Comparison of ENCODE assay signal across 11 cellular contexts in the genomic region with DNA sequence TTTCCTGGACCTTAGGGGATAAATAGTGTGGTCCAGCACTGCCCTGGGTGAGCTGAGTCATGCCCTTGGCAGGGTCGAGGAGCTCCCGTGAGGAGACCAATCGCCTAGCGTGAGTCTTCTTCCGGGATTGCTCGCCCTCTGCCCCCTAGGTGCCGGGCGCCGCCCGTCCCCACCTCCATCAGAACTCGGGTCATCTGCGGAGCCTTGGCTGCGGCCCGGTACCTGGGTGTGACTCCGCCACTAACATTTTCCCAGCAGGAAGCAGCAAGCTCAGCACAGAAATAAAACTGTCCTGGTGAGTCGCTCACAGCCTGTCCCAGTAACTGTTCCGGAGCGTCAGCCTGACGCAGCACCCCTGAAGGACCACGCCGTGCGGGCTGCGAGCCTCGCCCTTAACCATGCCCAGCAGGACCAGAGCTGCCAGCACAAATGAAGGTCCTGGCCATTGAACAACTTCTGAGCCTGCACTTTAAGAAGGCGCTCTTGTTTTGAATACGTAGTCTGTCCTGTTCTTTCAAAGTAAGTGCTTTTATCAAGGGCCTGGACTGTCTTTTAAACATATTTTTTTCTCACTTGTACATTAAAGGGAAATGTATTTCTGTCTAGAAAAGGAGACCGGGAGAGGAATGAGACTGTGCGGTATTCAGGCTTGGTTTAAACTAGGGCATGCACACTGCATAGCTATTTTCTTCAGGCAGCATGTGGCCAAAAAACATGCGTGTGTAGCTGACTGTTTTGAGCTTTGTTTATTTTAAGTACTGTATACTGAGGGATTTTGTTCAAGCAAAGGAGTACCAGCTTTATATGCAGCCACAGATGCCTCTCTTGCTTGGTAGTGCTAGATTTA.
DNase-seq lines count a peak whose midpoint lies in the region; ATAC-seq, FAIRE-seq and TF ChIP-seq lines count a peak whose summit lies in the region.
"Had no signal": no experiment of that assay in that cellular context is flagged by ENCODE, and none has a peak within 500 bp of the region (broad histone marks: within the 10 kb centered on the region; RNA-seq: fewer than 3 reads in every experiment).

No MANE protein-coding gene starts in this region.

- ATAC-seq in HG03565 (IDR thresholded peaks at IDR 0.05; ENCODE audit: unreplicated experiment): no peak
- no peak for ATAC-seq in HG03442 (IDR thresholded peaks at IDR 0.05; ENCODE audit: unreplicated experiment)

- no peaks in the 10 kb centered on the region for H3K36me3 ChIP-seq in bronchial epithelial cell (ENCODE audit: control insufficient read depth, insufficient read depth, low read length)
- H3K36me3 ChIP-seq in CD8-positive, alpha-beta memory T cell (ENCODE audit: insufficient read depth, low read length): no peaks in the 10 kb centered on the region

- H3K27ac ChIP-seq in CD8-positive, alpha-beta memory T cell (ENCODE audit: low read depth, low read length): no peak overlapping the region

- CTCF ChIA-PET in CD8-positive, alpha-beta memory T cell (lab: Charles Lee): interaction anchor here (1.3 to 1.4 kb wide), 2 partner anchors 9 to 12 kb away, joined by 3 to 6 read pairs; no protein-coding TSS in a partner anchor

- peak; percentile 49 for FAIRE-seq in HTR-8/SVneo (lab: Jason Lieb, UNC)
- FAIRE-seq in bronchial epithelial cell (lab: Jason Lieb, UNC): no peak

- H3K9me3 ChIP-seq in CD8-positive, alpha-beta memory T cell (ENCODE audit: low read length): no peaks in the 10 kb centered on the region

- no peaks in the 10 kb centered on the region for H3K36me3 Mint-ChIP-seq in CD8-positive, alpha-beta memory T cell
- H3K36me3 Mint-ChIP-seq: CD14-positive monocyte had no signal

- POLR2A ChIA-PET in CD8-positive, alpha-beta memory T cell (lab: Charles Lee): no interaction called here

- H3K27me3 Mint-ChIP-seq in CD8-positive, alpha-beta memory T cell: peaks cover 15 to 27% of the 10 kb centered on the region in 2 donors

- TF ChIP-seq CTCF in bronchial epithelial cell (IDR thresholded peaks at IDR 0.05; ENCODE audit: insufficient read depth, low read length, severe bottlenecking): no peak

- H3K4me1 ChIP-seq in CD8-positive, alpha-beta memory T cell (ENCODE audit: insufficient read depth, low read length): no peaks in the 10 kb centered on the region

- no peak overlapping the region for H3K4me3 Mint-ChIP-seq in CD8-positive, alpha-beta memory T cell
- H3K4me3 Mint-ChIP-seq: CD14-positive monocyte, nephron had no signal

- no peak overlapping the region for H3K27ac Mint-ChIP-seq in CD8-positive, alpha-beta memory T cell
- H3K27ac Mint-ChIP-seq: CD14-positive monocyte had no signal

- peaks cover 2% of the 10 kb centered on the region for H3K27me3 ChIP-seq in bronchial epithelial cell (ENCODE audit: control insufficient read depth, insufficient read depth, low read length)
- H3K27me3 ChIP-seq in CD8-positive, alpha-beta memory T cell (ENCODE audit: insufficient read depth, low read length, poor library complexity, severe bottlenecking): no peaks in the 10 kb centered on the region

- no peak overlapping the region for H3K4me3 ChIP-seq in bronchial epithelial cell (ENCODE audit: low read depth, low read length)
- no peak overlapping the region for H3K4me3 ChIP-seq in CD8-positive, alpha-beta memory T cell (ENCODE audit: low read length)

- H3K4me1 Mint-ChIP-seq in CD8-positive, alpha-beta memory T cell: no peaks in the 10 kb centered on the region
- H3K4me1 Mint-ChIP-seq: CD14-positive monocyte, nephron had no signal

- H3K9me3 Mint-ChIP-seq in CD8-positive, alpha-beta memory T cell: peaks cover 0 to 2% (median 0%) of the 10 kb centered on the region in 5 donors
- H3K9me3 Mint-ChIP-seq: CD14-positive monocyte, nephron had no signal

- DNase-seq in AG08395 (ENCODE audit: low spot score): peak; percentile 88
- peak; percentile 42 for DNase-seq in HTR-8/SVneo (ENCODE audit: insufficient read length, low spot score)
- peak; percentile 37 for DNase-seq in bronchial epithelial cell (ENCODE audit: low read depth)
- DNase-seq in mucosa of gallbladder (ENCODE audit: low spot score): peak; percentile 11
- DNase-seq in CD8-positive, alpha-beta memory T cell: no peak
- no peak for DNase-seq in SKM-1 treated with dmso at 0.1 percent for 144 hours (lab: John Stamatoyannopoulos, UW; ENCODE audit: unreplicated experiment)
- DNase-seq: NCI-H1417 had no signal

Comparison
In these comparisons a context has a peak if more than half of its experiments do, and no peak if none do; other contexts are left out.
1. DNase-seq: peak in AG08395 (single experiment), HTR-8/SVneo (single experiment), bronchial epithelial cell (single experiment) and mucosa of gallbladder (single experiment); none in CD8-positive, alpha-beta memory T cell (0 of 5) and SKM-1 treated with dmso at 0.1 percent for 144 hours (single experiment).